ENCODE assay signal across 18 cellular contexts in the genomic region with DNA sequence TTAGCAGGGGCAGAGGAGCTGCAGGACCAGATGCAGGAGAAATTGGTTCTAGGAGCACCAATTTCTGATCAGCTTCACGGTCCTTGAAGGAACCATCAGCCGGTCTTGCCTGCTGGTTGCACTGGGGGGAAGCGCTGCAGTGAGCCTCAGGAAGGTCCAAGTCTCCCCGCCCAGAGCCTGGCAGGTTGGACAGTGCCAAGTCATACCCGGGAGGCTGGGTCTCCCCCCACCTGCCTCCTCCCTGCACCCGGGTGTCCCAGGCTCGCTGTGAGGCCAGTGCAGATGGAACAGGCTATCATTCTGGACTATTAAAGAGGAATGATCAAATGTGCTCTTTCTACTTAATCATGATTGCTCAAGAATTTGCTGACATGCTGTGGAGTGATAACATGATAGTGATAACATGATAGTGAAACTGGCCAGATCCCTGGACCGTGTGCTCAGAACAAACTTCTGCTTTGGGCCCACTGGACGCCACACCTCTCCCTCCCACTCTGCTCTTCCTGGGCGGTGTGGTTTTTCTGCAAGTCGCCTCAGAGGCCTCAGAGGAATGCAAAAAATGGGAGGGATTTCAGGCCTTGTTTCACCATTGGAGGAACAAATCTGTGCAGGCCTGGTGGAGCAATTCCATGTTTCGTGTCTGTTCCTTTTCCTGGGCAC.
"Had no signal": no experiment of that assay in that cellular context is flagged by ENCODE, and none has a peak within 500 bp of the region (broad histone marks: within the 10 kb centered on the region; RNA-seq: fewer than 3 reads in every experiment).

No MANE protein-coding gene starts in this region.

- H3K36me3 ChIP-seq: ascending aorta, prostate gland had no signal

- H3K4me1 Mint-ChIP-seq: activated CD4-positive, alpha-beta T cell treated with anti-CD3 and anti-CD28 coated beads, Interleukin-2, amount 10 ng/mL, durations not matched to agents 7 days and 5 days; activated naive CD8-positive, alpha-beta T cell treated with anti-CD3 and anti-CD28 coated beads, Interleukin-2, amount 50 U/mL, for 24 hours; memory B cell had no signal

- H3K27ac Mint-ChIP-seq: activated CD4-positive, alpha-beta T cell treated with anti-CD3 and anti-CD28 coated beads, Interleukin-2, amount 10 ng/mL, durations not matched to agents 7 days and 5 days; activated naive CD4-positive, alpha-beta T cell treated with anti-CD3 and anti-CD28 coated beads for 36 hours; activated naive CD8-positive, alpha-beta T cell treated with anti-CD3 and anti-CD28 coated beads, Interleukin-2, amount 50 U/mL, for 24 hours; endodermal cell; memory B cell; natural killer cell treated with Interleukin-12 subunit alpha and Interleukin-12 subunit beta and Interleukin-15 and Interleukin-18, amount 100 ng/mL, for 72 hours; type B pancreatic cell had no signal

- H3K4me3 Mint-ChIP-seq: activated CD4-positive, alpha-beta T cell treated with anti-CD3 and anti-CD28 coated beads, Interleukin-2, amount 10 ng/mL, durations not matched to agents 7 days and 5 days; activated naive CD4-positive, alpha-beta T cell treated with anti-CD3 and anti-CD28 coated beads for 36 hours; activated naive CD8-positive, alpha-beta T cell treated with anti-CD3 and anti-CD28 coated beads, Interleukin-2, amount 50 U/mL, for 24 hours; endodermal cell; memory B cell; natural killer cell treated with Interleukin-12 subunit alpha and Interleukin-12 subunit beta and Interleukin-15 and Interleukin-18, amount 100 ng/mL, for 72 hours; type B pancreatic cell had no signal

- H3K36me3 Mint-ChIP-seq: memory B cell; natural killer cell treated with Interleukin-12 subunit alpha and Interleukin-12 subunit beta and Interleukin-15 and Interleukin-18, amount 100 ng/mL, for 72 hours; type B pancreatic cell had no signal

- H3K4me3 ChIP-seq: ascending aorta, dorsolateral prefrontal cortex, prostate gland, skin epidermis had no signal

- H3K4me1 ChIP-seq: ascending aorta, prostate gland had no signal

- H3K27me3 ChIP-seq: ascending aorta had no signal

- DNase-seq: activated CD4-positive, alpha-beta T cell treated with anti-CD3 and anti-CD28 coated beads, Interleukin-2, amount 10 ng/mL, durations not matched to agents 7 days and 5 days; activated naive CD4-positive, alpha-beta T cell treated with anti-CD3 and anti-CD28 coated beads for 36 hours; activated naive CD8-positive, alpha-beta T cell treated with anti-CD3 and anti-CD28 coated beads, Interleukin-2, amount 50 U/mL, for 24 hours; dorsolateral prefrontal cortex; endodermal cell; kidney glomerular epithelial cell; left ventricle myocardium superior; nucleus accumbens; right cardiac atrium; stimulated activated CD4-positive, alpha-beta T cell treated with anti-CD3 and anti-CD28 coated beads, Interleukin-4, amount 100 ng/mL, for 24 hours; stimulated activated CD8-positive, alpha-beta memory T cell treated with anti-CD3 and anti-CD28 coated beads, Interleukin-4, amount 100 ng/mL, for 48 hours; stimulated activated naive CD8-positive, alpha-beta T cell treated with anti-CD3 and anti-CD28 coated beads, Interleukin-15, Interleukin-2, amounts not matched to agents 100 U/mL and 50 U/mL, for 24 hours had no signal

- H3K9me3 ChIP-seq: ascending aorta, prostate gland had no signal

- ATAC-seq: activated naive CD8-positive, alpha-beta T cell treated with anti-CD3 and anti-CD28 coated beads, Interleukin-2, amount 50 U/mL, for 24 hours; left ventricle myocardium superior; right cardiac atrium; stimulated activated naive CD8-positive, alpha-beta T cell treated with anti-CD3 and anti-CD28 coated beads, Interleukin-15, Interleukin-2, amounts not matched to agents 100 U/mL and 50 U/mL, for 24 hours had no signal

- H3K9me3 Mint-ChIP-seq: activated CD4-positive, alpha-beta T cell treated with anti-CD3 and anti-CD28 coated beads, Interleukin-2, amount 10 ng/mL, durations not matched to agents 7 days and 5 days; activated naive CD4-positive, alpha-beta T cell treated with anti-CD3 and anti-CD28 coated beads for 36 hours; activated naive CD8-positive, alpha-beta T cell treated with anti-CD3 and anti-CD28 coated beads, Interleukin-2, amount 50 U/mL, for 24 hours; endodermal cell; memory B cell; natural killer cell treated with Interleukin-12 subunit alpha and Interleukin-12 subunit beta and Interleukin-15 and Interleukin-18, amount 100 ng/mL, for 72 hours; type B pancreatic cell had no signal

- H3K27ac ChIP-seq: ascending aorta, dorsolateral prefrontal cortex, prostate gland, skin epidermis had no signal
